Comparison of ENCODE assay signal across 8 cellular contexts in genomic region chr4:107719927-107720722, GRCh38. TPM values are rescaled to one million over a fixed set of nuclear protein-coding genes. Genes with fewer than 3 reads are reported as not detected.
DNase-seq lines count a peak whose midpoint lies in the region; ATAC-seq, FAIRE-seq and TF ChIP-seq lines count a peak whose summit lies in the region.

Gene PAPSS1 (minus strand): TSS chr4:107720234. CDS start chr4:107720179, 55 bp downstream.

- ATAC-seq in CD4-positive, alpha-beta T cell (ENCODE audit: poor library complexity) = peak; percentile 86
- ATAC-seq in GM19452 (IDR thresholded peaks at IDR 0.05; ENCODE audit: unreplicated experiment) = peak; percentile 86
- peak; percentile 63 for ATAC-seq in HG03575 (IDR thresholded peaks at IDR 0.05; ENCODE audit: extremely low read depth, insufficient number of reproducible peaks, low FRiP score, unreplicated experiment)
- peak; percentile 92 for ATAC-seq in HepG2

- H3K4me1 Mint-ChIP-seq in CD4-positive, alpha-beta T cell (ENCODE audit: low read depth) = peaks cover 37% of the 10 kb centered on the region

- in situ Hi-C loops in HepG2 (cut with HindIII; ENCODE audit: extremely low pct_ligation_motif_present, low pct_unique_long_range_greater_than_20kb) = no loop called here

- H3K27ac Mint-ChIP-seq in CD4-positive, alpha-beta T cell = peak within 1 kb of the TSS; percentile 94

- no TSS peak for BruUV-seq in HepG2 (replicated peaks; lab: Mats Ljungman, UMichigan)

- POLR2A ChIA-PET in CD4-positive, alpha-beta T cell (lab: Charles Lee) = interaction anchor here (0.6 to 3.1 kb wide), 14 partner anchors 10 to 1983 kb away, joined by 3 to 21 read pairs (median 4); partner anchors contain the start of genes AIMP1, CASP6, CYP2U1 and OSTC
- POLR2A ChIA-PET in HepG2 (lab: Yijun Ruan, JAX) = interaction anchor here (0.7 to 3.2 kb wide), 8 partner anchors 10 to 106 kb away, joined by 3 to 23 read pairs (median 6); no protein-coding TSS in a partner anchor

- H3K27ac ChIP-seq in CD4-positive, alpha-beta T cell (ENCODE audit: low read depth, low read length) = peak within 1 kb of the TSS; percentile 63
- H3K27ac ChIP-seq in HepG2 (ENCODE audit: extremely low read length, insufficient read depth, low read length) = peak within 1 kb of the TSS; percentile 78

- H3K9me3 Mint-ChIP-seq in CD4-positive, alpha-beta T cell = no peaks in the 10 kb centered on the region

- TF ChIP-seq CTCF in CD4-positive, alpha-beta T cell (IDR thresholded peaks at IDR 0.05) = no peak
- no peak for TF ChIP-seq CTCF in HepG2 (CRISPR knock-in tag; IDR thresholded peaks at IDR 0.05)

- peak within 1 kb of the TSS; percentile 77 for H3K4me2 ChIP-seq in HepG2 (ENCODE audit: low read depth, low read length)

- peaks cover 45% of the 10 kb centered on the region for H3K4me1 ChIP-seq in HepG2 (ENCODE audit: insufficient read depth, low read length)

- no peaks in the 10 kb centered on the region for H3K27me3 Mint-ChIP-seq in CD4-positive, alpha-beta T cell

- DNase-seq in CD4-positive, alpha-beta T cell = peak; percentile 89 to 96 (median 94)
- DNase-seq in NCI-H82 (lab: John Stamatoyannopoulos, UW) (peak; percentile 98), dermis blood vessel endothelial cell (peak; percentile 98), HepG2 (ENCODE audit: low spot score) (peak; percentile 93)
- DNase-seq in activated CD4-positive, alpha-beta T cell treated with anti-CD3 and anti-CD28 coated beads, Interleukin-2, amount 50 U/mL, for 48 hours = peak; percentile 94 to 96
- peak; percentile 92 for DNase-seq in stimulated activated CD4-positive, alpha-beta T cell treated with anti-CD3 and anti-CD28 coated beads, Interleukin-2, amount 100 ng/mL, for 48 hours

- H4K20me1 ChIP-seq in HepG2 (ENCODE audit: insufficient read depth, low read length) = no peaks in the 10 kb centered on the region

- peak within 1 kb of the TSS; percentile 88 for H3K4me3 Mint-ChIP-seq in CD4-positive, alpha-beta T cell

- CTCF ChIA-PET in CD4-positive, alpha-beta T cell (lab: Charles Lee) = interaction anchor here (0.6 kb wide), 1 partner anchor 424 kb away, joined by 4 read pairs; no protein-coding TSS in a partner anchor
- CTCF ChIA-PET in HepG2 (lab: Yijun Ruan, JAX; ENCODE audit: low intra/inter-chr PET ratio, low total read pairs) = no interaction called here

- no peak for FAIRE-seq in HepG2 (lab: Jason Lieb, UNC)

- H3K36me3 ChIP-seq in HepG2 (replicated peaks in 1 of 2; ENCODE audit: control insufficient read depth in 1 of 2, insufficient read depth in 2 of 2, low read length in 2 of 2) = 0 out of 5 replicates have a peak, but pooled peaks cover 0 to 3% of the 10 kb centered on the region in 2 experiments

- WGBS in HepG2 (ENCODE audit: low lambda C conversion rate) = 6% methylated on average over 6 of the region's 90 CpGs

- peak within 1 kb of the TSS; percentile 81 for H3K9ac ChIP-seq in HepG2 (ENCODE audit: insufficient read depth, low read depth, low read length)

- peak within 1 kb of the TSS; percentile 94 to 98 (median 98) for H3K4me3 ChIP-seq in HepG2 (replicated peaks in 1 of 3; ENCODE audit: insufficient read depth in 1 of 3, low read depth in 2 of 3, low read length in 3 of 3)

- H3K9me3 ChIP-seq in CD4-positive, alpha-beta T cell (ENCODE audit: control insufficient read depth, low read length) = no peaks in the 10 kb centered on the region
- no peaks in the 10 kb centered on the region for H3K9me3 ChIP-seq in HepG2 (ENCODE audit: low read length)

- peak within 1 kb of the TSS; percentile 71 for H2AFZ ChIP-seq in HepG2 (ENCODE audit: low read length)

- peaks cover 45% of the 10 kb centered on the region for H3K79me2 ChIP-seq in HepG2 (ENCODE audit: insufficient read depth, low read length)

- TF ChIP-seq EP300 in HepG2 (IDR thresholded peaks at IDR 0.05; ENCODE audit: low read depth in 2 of 2, low read length in 2 of 2) (no peak), HepG2 (CRISPR knock-in tag; IDR thresholded peaks at IDR 0.05; ENCODE audit: borderline replicate concordance) (no peak)

- TF ChIP-seq RAD21 in HepG2 (CRISPR knock-in tag; IDR thresholded peaks at IDR 0.05) = no peak; the same call in none of the 2 replicates

- H3K27me3 ChIP-seq in CD4-positive, alpha-beta T cell (ENCODE audit: control insufficient read depth, insufficient read depth, low read length) = no peaks in the 10 kb centered on the region
- H3K27me3 ChIP-seq in HepG2 (ENCODE audit: control insufficient read depth in 1 of 2, insufficient read depth in 2 of 2, low read length in 2 of 2) = no peaks in the 10 kb centered on the region; a peak in 1 of 5 replicates

- TF ChIP-seq POLR2A in HepG2 (IDR thresholded peaks at IDR 0.05; ENCODE audit: insufficient read depth in 1 of 2, low read depth in 2 of 2, low read length in 2 of 2) = peak; percentile 62 to 80

- peaks cover 20% of the 10 kb centered on the region for H3K36me3 Mint-ChIP-seq in CD4-positive, alpha-beta T cell (ENCODE audit: low read depth)

- intact Hi-C loops in CD4-positive, alpha-beta T cell (cut with DNase I, micrococcal nuclease) = loop anchor here (2.0 to 5.0 kb wide), 4 partner anchors 211 to 1403 kb away; partner anchors contain the start of genes AIMP1 (in 1 of the 2), CYP2U1 (in 1 of the 2), HADH (in 1 of the 2) and RPL34 (in 1 of the 2)
- intact Hi-C loops in HepG2 (cut with micrococcal nuclease; ENCODE audit: unreplicated experiment) = loop anchor here (1.0 to 5.0 kb wide), 4 partner anchors 17 to 88 kb away; no protein-coding TSS in a partner anchor

TF ChIP-seq in HepG2, 621 proteins besides CTCF, POLR2A, EP300 and RAD21 (continues in another document):
- peak; percentile 88 for TF ChIP-seq RBFOX2 (IDR thresholded peaks at IDR 0.05; ENCODE audit: low read depth, low read length)
- TF ChIP-seq ATF7 (IDR thresholded peaks at IDR 0.05) = no peak
- no peak for TF ChIP-seq ATF7 (CRISPR knock-in tag; IDR thresholded peaks at IDR 0.05)

RNA-seq across cellular contexts. Expression of gene PAPSS1, which starts in this region (rescaled TPM):
- total RNA-seq in CD4-positive, alpha-beta T cell = 1 to 10 TPM; 5.6 to 6.6 TPM
- 51.9 and 58.6 TPM in 2 replicates for total RNA-seq in dermis blood vessel endothelial cell
- total RNA-seq in HepG2 (2016; rRNA removed; fragmentation: Illumina TruSeq; extraction: Trizol) = 126 and 170 TPM in 2 replicates
- total RNA-seq in HepG2 (2016; cell fraction: cytosol; rRNA removed; fragmentation: Illumina TruSeq; extraction: Trizol; ENCODE audit: low read depth) = 73.6 and 81.4 TPM in 2 replicates
- 127 and 163 TPM in 2 replicates for total RNA-seq in HepG2 (2016; cell fraction: insoluble cytoplasmic fraction; rRNA removed; fragmentation: Illumina TruSeq; extraction: Trizol)
- total RNA-seq in HepG2 (2016; cell fraction: membrane; rRNA removed; fragmentation: Illumina TruSeq; extraction: Trizol) = 33.8 and 41.6 TPM in 2 replicates
- total RNA-seq in HepG2 (2016; cell fraction: nucleus; rRNA removed; fragmentation: Illumina TruSeq; extraction: Trizol) = 77.5 and 82.3 TPM in 2 replicates
- 71.9 and 105 TPM in 2 replicates for polyA plus RNA-seq in HepG2 (2011; rRNA removed)
- 84.4 and 86.8 TPM in 2 replicates for polyA plus RNA-seq in HepG2 (2011; cell fraction: cytosol; rRNA removed)
- 50.7 and 63.9 TPM in 2 replicates for polyA plus RNA-seq in HepG2 (2011; cell fraction: nucleus; rRNA removed)
- polyA plus RNA-seq in HepG2 (2012) = 64.1 and 73.2 TPM in 2 replicates
- 4.8 and 5.5 TPM in 2 replicates for polyA plus RNA-seq in HepG2 (2016; cell fraction: cytosol; fragmentation: Illumina TruSeq; extraction: Trizol; ENCODE audit: low read depth)
- polyA plus RNA-seq in HepG2 (2016; cell fraction: insoluble cytoplasmic fraction; fragmentation: Illumina TruSeq; extraction: Trizol; ENCODE audit: low read depth) = 147 and 149 TPM in 2 replicates
- polyA plus RNA-seq in HepG2 (2016; cell fraction: membrane; fragmentation: Illumina TruSeq; extraction: Trizol; ENCODE audit: low read depth) = 9.3 and 13.3 TPM in 2 replicates
- 67.7 and 74.4 TPM in 2 replicates for polyA plus RNA-seq in HepG2 (2016; cell fraction: nucleus; fragmentation: Illumina TruSeq; extraction: Trizol; ENCODE audit: insufficient read depth, low read depth)
- 32.2 and 93.6 TPM in 2 replicates for polyA minus RNA-seq in HepG2 (2011; rRNA and poly(A)+ RNA removed; ENCODE audit: low replicate concordance)
- polyA minus RNA-seq in HepG2 (2011; cell fraction: cytosol; rRNA and poly(A)+ RNA removed) = 53.5 and 55.5 TPM in 2 replicates
- polyA minus RNA-seq in HepG2 (2011; cell fraction: nucleus; rRNA and poly(A)+ RNA removed) = 75.1 and 79.7 TPM in 2 replicates

Comparison
In these comparisons a context has a peak if more than half of its experiments do, and no peak if none do; other contexts are left out.
1. Peak in every context shown above with its lines: DNase-seq, ATAC-seq, H3K4me3 ChIP-seq and H3K27ac ChIP-seq.